In the genomic region with DNA sequence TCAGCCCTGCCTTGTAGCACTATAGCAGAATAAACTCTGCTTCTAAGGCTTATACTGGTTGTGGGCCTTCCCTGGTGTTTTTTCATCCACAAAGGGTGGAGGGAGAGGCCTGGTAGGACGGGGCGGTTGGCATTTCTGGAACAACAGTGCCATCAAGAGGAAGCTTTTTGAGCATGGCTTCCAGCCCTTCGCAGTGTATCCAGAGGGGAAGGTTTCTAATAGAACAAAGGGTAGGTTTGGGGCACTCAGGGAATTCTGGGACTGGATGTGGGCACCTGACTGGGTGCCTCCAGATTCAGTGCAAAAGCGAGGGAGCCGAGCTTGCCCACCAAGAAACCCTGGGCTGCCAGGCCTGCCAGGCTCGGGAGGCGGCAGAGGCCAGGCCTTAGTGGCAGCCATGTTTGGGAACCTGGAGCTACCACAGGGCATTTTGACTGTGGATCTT, we compare ENCODE assay signal across 8 cellular contexts.
DNase-seq lines count a peak whose midpoint lies in the region; ATAC-seq and TF ChIP-seq lines count a peak whose summit lies in the region.

No MANE protein-coding gene starts in this region.

- DNase-seq in AG09319 (ENCODE audit: extremely low read depth, low read depth) (peak; percentile 32), NCI-H2227 treated with DMSO at 0.1 percent for 48 hours (lab: John Stamatoyannopoulos, UW) (peak; percentile 96), mucosa of gallbladder (ENCODE audit: low spot score) (peak; percentile 94), HPDE6-E6E7 (ENCODE audit: extremely low spot score) (no peak)
- peak; percentile 74 for DNase-seq in central memory CD4-positive, alpha-beta T cell
- no peak for DNase-seq in activated CD4-positive, alpha-beta T cell treated with anti-CD3 and anti-CD28 coated beads, Interleukin-2, amount 50 U/mL, for 48 hours

- peak; percentile 37 for ATAC-seq in GM18858 (IDR thresholded peaks at IDR 0.05; ENCODE audit: unreplicated experiment)
- peak; percentile 33 for ATAC-seq in HG03103 (IDR thresholded peaks at IDR 0.05; ENCODE audit: low read depth, unreplicated experiment)

- TF ChIP-seq CTCF in AG09319 (IDR thresholded peaks at IDR 0.05; ENCODE audit: low read depth, low read length): peak; percentile 21

Comparison
In these comparisons a context has a peak if more than half of its experiments do, and no peak if none do; other contexts are left out.
1. DNase-seq: peak in AG09319 (single experiment), NCI-H2227 treated with DMSO at 0.1 percent for 48 hours (single experiment), central memory CD4-positive, alpha-beta T cell (single experiment) and mucosa of gallbladder (single experiment); none in activated CD4-positive, alpha-beta T cell treated with anti-CD3 and anti-CD28 coated beads, Interleukin-2, amount 50 U/mL, for 48 hours (0 of 2) and HPDE6-E6E7 (single experiment).